Comparison of ENCODE assay signal across 14 cellular contexts in the genomic region with DNA sequence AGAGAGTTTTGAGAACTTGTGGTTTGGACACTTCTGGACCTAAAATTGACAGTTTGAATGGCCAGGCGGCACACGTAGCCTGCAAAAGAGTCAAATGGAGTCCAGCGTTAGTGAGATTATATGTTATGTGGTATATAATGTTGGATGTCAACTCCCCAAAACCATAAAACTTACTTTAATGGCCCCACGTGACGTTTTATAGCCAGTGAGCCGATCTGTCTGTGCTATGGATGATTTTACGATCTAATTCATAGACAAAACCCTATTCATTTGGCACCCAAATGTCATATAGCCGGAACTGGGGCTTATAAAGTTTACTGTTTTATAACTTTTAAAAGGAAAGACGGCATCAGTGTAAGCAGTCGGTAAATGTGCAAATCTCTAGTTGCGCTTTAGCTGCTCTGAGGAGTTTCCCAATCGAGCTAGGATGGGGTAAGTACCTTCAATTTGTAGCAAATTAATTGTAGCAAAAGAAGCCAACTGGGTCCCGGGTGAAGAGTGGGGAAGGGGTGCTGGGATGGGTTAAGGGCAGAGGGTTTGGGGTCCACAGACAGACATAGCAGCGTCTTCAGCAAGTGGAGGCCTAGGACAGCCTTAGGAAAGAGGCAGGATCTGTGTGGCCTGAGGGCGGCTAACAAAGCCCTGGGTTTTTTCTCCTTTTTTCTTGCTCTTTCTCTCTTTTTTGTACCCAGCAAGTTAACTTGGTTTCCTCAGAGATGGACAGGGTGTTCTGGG. TPM values are rescaled to one million over a fixed set of nuclear protein-coding genes. Genes with fewer than 3 reads are reported as not detected.
DNase-seq lines count a peak whose midpoint lies in the region; ATAC-seq and TF ChIP-seq lines count a peak whose summit lies in the region.
"Had no signal": no experiment of that assay in that cellular context is flagged by ENCODE, and none has a peak within 500 bp of the region (broad histone marks: within the 10 kb centered on the region; RNA-seq: fewer than 3 reads in every experiment).

No MANE protein-coding gene starts in this region.

- 63 to 78% (median 67%) methylated on average over 15 of the region's 15 CpGs for WGBS in stomach, 5 donors
- 79 to 95% methylated on average over 15 of the region's 15 CpGs for WGBS in aorta, 2 donors

- H3K9me3 ChIP-seq in duodenal mucosa (ENCODE audit: control insufficient read depth in 1 of 2, low read length in 2 of 2) (no peaks in the 10 kb centered on the region), lower lobe of right lung (no peaks in the 10 kb centered on the region), stomach (peaks cover 0 to 16% (median 0%) of the 10 kb centered on the region in 4 donors), aorta (ENCODE audit: control insufficient read depth, low read length) (no peaks in the 10 kb centered on the region)

- no peak for TF ChIP-seq CTCF in LNCaP clone FGC (IDR thresholded peaks at IDR 0.05; ENCODE audit: control insufficient read depth, extremely low read depth, insufficient read depth)
- TF ChIP-seq CTCF in lower lobe of right lung (IDR thresholded peaks at IDR 0.05) = no peak
- no peak for TF ChIP-seq CTCF in stomach (IDR thresholded peaks at IDR 0.05)

- intact Hi-C loops in lower lobe of right lung (cut with DNase I) = loop anchor here (5.0 kb wide), 1 partner anchor 283 kb away; no protein-coding TSS in a partner anchor
- intact Hi-C loops in stomach (cut with DNase I; ENCODE audit: low total_unique reads) = no loop called here
- intact Hi-C loops in aorta (cut with DNase I) = loop anchor here in 1 of 2 donors (5.0 kb wide), 1 partner anchor 43 kb away; the partner anchor contains the start of gene HOXA1

- no peak for ATAC-seq in lower lobe of right lung
- no peak for ATAC-seq in aorta (ENCODE audit: low FRiP score)

- no peak for TF ChIP-seq EP300 in stomach (IDR thresholded peaks at IDR 0.05)

- H3K27me3 ChIP-seq in duodenal mucosa (ENCODE audit: control insufficient read depth in 1 of 2, insufficient read depth in 2 of 2, low read length in 2 of 2) = peaks cover 40 to 47% of the 10 kb centered on the region in 2 donors
- peaks cover 62% of the 10 kb centered on the region for H3K27me3 ChIP-seq in lower lobe of right lung (ENCODE audit: low read depth)
- H3K27me3 ChIP-seq in stomach = peaks cover 0 to 92% (median 67%) of the 10 kb centered on the region in 3 donors
- H3K27me3 ChIP-seq in aorta (ENCODE audit: control insufficient read depth in 1 of 2, insufficient read depth in 2 of 2, low read length in 1 of 2) = no peaks in the 10 kb centered on the region

- H3K4me1 ChIP-seq in duodenal mucosa (ENCODE audit: control insufficient read depth in 1 of 2, insufficient read depth in 2 of 2, low read length in 2 of 2) = peaks cover 19 to 25% of the 10 kb centered on the region in 2 donors
- H3K4me1 ChIP-seq in lower lobe of right lung = peaks cover 17% of the 10 kb centered on the region
- peaks cover 0 to 53% (median 22%) of the 10 kb centered on the region in 4 donors for H3K4me1 ChIP-seq in stomach
- no peaks in the 10 kb centered on the region for H3K4me1 ChIP-seq in aorta (ENCODE audit: control insufficient read depth in 1 of 2, insufficient read depth in 2 of 2, low read length in 2 of 2)
- H3K4me1 ChIP-seq: parathyroid adenoma had no signal

- TF ChIP-seq POLR2A in stomach (IDR thresholded peaks at IDR 0.05) = no peak

- H3K36me3 ChIP-seq in duodenal mucosa (ENCODE audit: control insufficient read depth in 1 of 2, insufficient read depth in 2 of 2, low read length in 2 of 2) (no peaks in the 10 kb centered on the region), lower lobe of right lung (no peaks in the 10 kb centered on the region), stomach (peaks cover 0 to 5% (median 0%) of the 10 kb centered on the region in 4 donors), aorta (ENCODE audit: control insufficient read depth in 1 of 2, insufficient read depth in 2 of 2, low read length in 1 of 2) (no peaks in the 10 kb centered on the region)

- H3K9ac ChIP-seq in duodenal mucosa (ENCODE audit: low read depth in 1 of 2, low read length in 2 of 2) = peak overlapping the region; percentile 34 to 44
- H3K9ac ChIP-seq: parathyroid adenoma had no signal

- H3K27ac ChIP-seq in duodenal mucosa (ENCODE audit: low read depth, low read length) (peak overlapping the region; percentile 65), lower lobe of right lung (peak overlapping the region; percentile 95), stomach (peak overlapping the region; percentile 18 to 99 (median 94)), aorta (ENCODE audit: low read depth in 1 of 2, low read length in 2 of 2) (no peak overlapping the region)
- H3K27ac ChIP-seq: parathyroid adenoma had no signal

- no peak overlapping the region for H3K4me3 ChIP-seq in LNCaP clone FGC (ENCODE audit: low read depth, low read length)
- H3K4me3 ChIP-seq in duodenal mucosa (ENCODE audit: low read depth in 1 of 2, low read length in 2 of 2) = peak overlapping the region; percentile 51 to 65
- peak overlapping the region; percentile 70 for H3K4me3 ChIP-seq in lower lobe of right lung
- peak overlapping the region; percentile 8 to 67 (median 56) for H3K4me3 ChIP-seq in stomach
- H3K4me3 ChIP-seq in aorta (ENCODE audit: low read length in 2 of 2) = no peak overlapping the region

- DNase-seq in LNCaP clone FGC (ENCODE audit: low read depth) (peak; percentile 11), lower lobe of right lung (no peak), stomach (no peak), aorta (no peak), COLO668 (lab: John Stamatoyannopoulos, UW; ENCODE audit: unreplicated experiment) (no peak), kidney tubule cell (ENCODE audit: low spot score) (no peak), GF-D8 (lab: John Stamatoyannopoulos, UW) (no peak)
- DNase-seq: activated CD4-positive, alpha-beta memory T cell treated with anti-CD3 and anti-CD28 coated beads for 36 hours; activated effector memory CD4-positive, alpha-beta T cell treated with anti-CD3 and anti-CD28 coated beads, Interleukin-2, amount 50 U/mL, for 16 hours; NCI-H1105; NCI-H446 treated with DMSO at 0.1 percent for 48 hours had no signal

RNA-seq across cellular contexts. Expression of gene HOXA5, which starts 3.2 kb away (rescaled TPM):
- total RNA-seq in lower lobe of right lung = 16.0 TPM
- 10 to 100 TPM in 3 of 5 donors, 1 to 10 TPM in 2; 2.9 to 53.1 (median 18.2) TPM for total RNA-seq in stomach
- polyA plus RNA-seq in stomach = 10 to 100 TPM in 1 of 3 donors, 1 to 10 TPM in 2; 7.5 to 12.8 (median 7.8) TPM
- total RNA-seq in aorta = 10 to 100 TPM in 1 of 2 donors, 1 to 10 TPM in 1; 8.0 to 11.8 TPM
- polyA plus RNA-seq in aorta = 1 to 10 TPM; 1.6 to 2.7 TPM
- total RNA-seq: activated CD4-positive, alpha-beta memory T cell treated with anti-CD3 and anti-CD28 coated beads for 36 hours had no signal

RNA-seq across cellular contexts. Expression of gene HOXA6, which starts 7.3 kb away (rescaled TPM):
- total RNA-seq in lower lobe of right lung = 4.6 TPM
- 10 to 100 TPM in 1 of 5 donors, 1 to 10 TPM in 1, not detected in 3; 3.7 to 12.7 TPM for total RNA-seq in stomach
- polyA plus RNA-seq in stomach = under 1 TPM in 1 of 3 donors, not detected in 2; 0.81 TPM
- 1 to 10 TPM; 6.3 to 7.6 TPM for total RNA-seq in aorta
- under 1 TPM in 1 of 2 donors, not detected in 1; 0.97 TPM for polyA plus RNA-seq in aorta
- total RNA-seq: activated CD4-positive, alpha-beta memory T cell treated with anti-CD3 and anti-CD28 coated beads for 36 hours had no signal
- polyA plus RNA-seq: liver had no signal

RNA-seq across cellular contexts. Expression of gene HOXA4, which starts 9.7 kb away (rescaled TPM):
- total RNA-seq in lower lobe of right lung = 8.5 TPM
- total RNA-seq in stomach = 1 to 10 TPM in 3 of 5 donors, under 1 TPM in 2; 0.55 to 5.8 (median 2.2) TPM
- 10 to 100 TPM in 1 of 3 donors, 1 to 10 TPM in 2; 4.4 to 17.0 (median 5.9) TPM for polyA plus RNA-seq in stomach
- total RNA-seq in aorta = 10 to 100 TPM in 1 of 2 donors, 1 to 10 TPM in 1; 5.6 to 11.6 TPM
- polyA plus RNA-seq in aorta = 10 to 100 TPM in 1 of 2 donors, 1 to 10 TPM in 1; 2.6 to 10.1 TPM
- total RNA-seq: activated CD4-positive, alpha-beta memory T cell treated with anti-CD3 and anti-CD28 coated beads for 36 hours had no signal

RNA-seq across cellular contexts. Expression of gene HOXA3, which starts 12.1 kb away (rescaled TPM):
- total RNA-seq in lower lobe of right lung (4.6 TPM), stomach (10 to 100 TPM in 1 of 5 donors, 1 to 10 TPM in 2, under 1 TPM in 2; 0.87 to 42.6 (median 5.2) TPM), aorta (10 to 100 TPM in 1 of 2 donors, 1 to 10 TPM in 1; 9.6 to 20.8 TPM)
- polyA plus RNA-seq in stomach (1 to 10 TPM; 2.8 to 5.2 (median 4.8) TPM), aorta (10 to 100 TPM in 1 of 2 donors, 1 to 10 TPM in 1; 3.8 to 12.2 TPM)
- total RNA-seq: activated CD4-positive, alpha-beta memory T cell treated with anti-CD3 and anti-CD28 coated beads for 36 hours had no signal

RNA-seq across cellular contexts. Expression of gene HOXA7, which starts 16.2 kb away (rescaled TPM):
- total RNA-seq in lower lobe of right lung (2.2 TPM), stomach (10 to 100 TPM in 1 of 5 donors, 1 to 10 TPM in 3, not detected in 1; 1.1 to 34.8 (median 3.3) TPM), aorta (1 to 10 TPM; 4.7 to 9.3 TPM)
- polyA plus RNA-seq in stomach (1 to 10 TPM in 1 of 3 donors, under 1 TPM in 2; 0.98 to 7.9 (median 1.00) TPM), aorta (1 to 10 TPM; 2.4 to 3.3 TPM)
- total RNA-seq: activated CD4-positive, alpha-beta memory T cell treated with anti-CD3 and anti-CD28 coated beads for 36 hours had no signal
- polyA plus RNA-seq: liver had no signal

Comparison
In these comparisons a context has a peak if more than half of its experiments do, and no peak if none do; other contexts are left out.
1. H3K4me3 ChIP-seq: peak in duodenal mucosa (2 of 2), lower lobe of right lung (single experiment) and stomach (4 of 4); none in LNCaP clone FGC (single experiment) and aorta (0 of 2).
2. H3K27ac ChIP-seq: peak in duodenal mucosa (single experiment), lower lobe of right lung (single experiment) and stomach (5 of 5); none in aorta (0 of 2).